23 cellular contexts compared by ENCODE assay signal in the genomic region with DNA sequence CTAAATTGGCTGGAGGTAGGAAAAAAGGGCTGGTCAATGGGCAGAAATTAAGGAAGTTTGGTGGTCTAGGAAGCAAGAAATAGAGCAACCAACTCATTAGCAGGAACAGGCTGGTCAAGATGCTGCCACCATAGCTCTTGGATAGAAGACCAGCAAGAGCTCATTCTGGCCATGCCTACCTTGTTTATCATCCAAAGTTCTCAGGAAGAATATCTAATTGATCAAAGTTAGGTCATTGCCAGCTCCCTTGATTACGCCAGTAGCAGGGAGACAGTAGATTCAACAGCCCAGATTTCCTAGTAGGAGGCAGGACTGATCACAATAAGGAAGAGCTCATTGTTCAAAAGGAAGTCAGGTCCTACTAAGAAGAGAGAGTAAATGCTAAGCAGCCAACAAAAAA.
"Had no signal": no experiment of that assay in that cellular context is flagged by ENCODE, and none has a peak within 500 bp of the region (broad histone marks: within the 10 kb centered on the region; RNA-seq: fewer than 3 reads in every experiment).

No MANE protein-coding gene starts in this region.

- H3K4me3 ChIP-seq: stomach, suprapubic skin, testis, thoracic aorta, thyroid gland, tibial artery, tibial nerve, transverse colon, upper lobe of left lung, upper lobe of right lung, uterus, vagina had no signal

- H3K4me1 ChIP-seq: stomach, suprapubic skin, testis, thyroid gland, tibial artery, tibial nerve, transverse colon, upper lobe of left lung, upper lobe of right lung, uterus, vagina had no signal

- H3K9me3 ChIP-seq: stomach, testis, thoracic aorta, thyroid gland, tibial artery, tibial nerve, transverse colon, upper lobe of left lung, upper lobe of right lung, uterus, vagina had no signal

- H3K36me3 ChIP-seq: stomach, suprapubic skin, thoracic aorta, thyroid gland, tibial artery, tibial nerve, transverse colon, upper lobe of left lung, upper lobe of right lung, uterus, vagina had no signal

- H3K27ac ChIP-seq: stomach, suprapubic skin, testis, thoracic aorta, thyroid gland, tibial artery, tibial nerve, transverse colon, upper lobe of left lung, upper lobe of right lung, uterus, vagina had no signal

- H3K27me3 ChIP-seq: stomach, suprapubic skin, testis, thyroid gland, tibial artery, tibial nerve, transverse colon, upper lobe of left lung, upper lobe of right lung, uterus, vagina had no signal

- DNase-seq: stimulated activated CD4-positive, alpha-beta T cell treated with anti-CD3 and anti-CD28 coated beads, Interleukin-2, amount 100 ng/mL, for 48 hours; stimulated activated CD4-positive, alpha-beta T cell treated with anti-CD3 and anti-CD28 coated beads, Interleukin-4, amount 100 ng/mL, for 1 hour; stimulated activated CD4-positive, alpha-beta T cell treated with anti-CD3 and anti-CD28 coated beads, Interleukin-4, amount 100 ng/mL, for 24 hours; stimulated activated CD4-positive, alpha-beta T cell treated with anti-CD3 and anti-CD28 coated beads, Interleukin-4, amount 100 ng/mL, for 4 hours; stimulated activated CD8-positive, alpha-beta memory T cell treated with anti-CD3 and anti-CD28 coated beads, Interleukin-4, amount 100 ng/mL, for 48 hours; stimulated activated naive B cell treated with anti-CD40 and anti-IgM and Interleukin-4, amounts not matched to agents 10 μg/mL and 1 μg/mL and 100 μg/mL, for 72 hours; stimulated activated naive CD4-positive, alpha-beta T cell; stimulated activated naive CD4-positive, alpha-beta T cell treated with Interleukin-2 at 50 U/mL for 16 hours; stimulated activated naive CD8-positive, alpha-beta T cell treated with anti-CD3 and anti-CD28 coated beads, Interleukin-15, amount 100 ng/mL, for 72 hours; stimulated activated naive CD8-positive, alpha-beta T cell treated with anti-CD3 and anti-CD28 coated beads, Interleukin-15, Interleukin-2, amounts not matched to agents 100 U/mL and 50 U/mL, for 24 hours; stomach; substantia nigra; testis; thyroid gland; tibial artery; transverse colon; upper lobe of left lung; upper lobe of right lung; uterus had no signal
